ENCODE assay signal across 35 cellular contexts in genomic region chr11:96854425-96854824, GRCh38.
"Had no signal": no experiment of that assay in that cellular context is flagged by ENCODE, and none has a peak within 500 bp of the region (broad histone marks: within the 10 kb centered on the region; RNA-seq: fewer than 3 reads in every experiment).

No MANE protein-coding gene starts in this region.

- H3K9me3 ChIP-seq: MG63 had no signal

- H3K27me3 ChIP-seq: MG63 had no signal

- H3K4me3 ChIP-seq: MG63 had no signal

- H3K36me3 ChIP-seq: MG63 had no signal

- DNase-seq: Karpas-422, Kasumi-1, KBM-7, KG1, MG63, MM.1S, MV-4-11, NCI-H1048, NCI-H1092, NCI-H1092 treated with DMSO at 0.1 percent for 48 hours, NCI-H1105, NCI-H1105 treated with DMSO at 0.1 percent for 48 hours, NCI-H1417, NCI-H1417 treated with DMSO at 0.1 percent for 48 hours, NCI-H1436, NCI-H1436 treated with DMSO at 0.1 percent for 48 hours, NCI-H146, NCI-H1694, NCI-H1694 treated with DMSO at 0.1 percent for 48 hours, NCI-H187, NCI-H187 treated with DMSO at 0.1 percent for 48 hours, NCI-H1930, NCI-H2029, NCI-H2029 treated with DMSO at 0.1 percent for 48 hours, NCI-H2081, NCI-H2081 treated with DMSO at 0.1 percent for 48 hours, NCI-H2107, NCI-H2171, NCI-H2171 treated with DMSO at 0.1 percent for 48 hours, NCI-H2227 treated with DMSO at 0.1 percent for 48 hours, NCI-H226, NCI-H345, NCI-H446, NCI-H446 treated with DMSO at 0.1 percent for 48 hours had no signal

- H3K27ac ChIP-seq: KMS-11 had no signal
